11 cellular contexts compared by ENCODE assay signal in the genomic region with DNA sequence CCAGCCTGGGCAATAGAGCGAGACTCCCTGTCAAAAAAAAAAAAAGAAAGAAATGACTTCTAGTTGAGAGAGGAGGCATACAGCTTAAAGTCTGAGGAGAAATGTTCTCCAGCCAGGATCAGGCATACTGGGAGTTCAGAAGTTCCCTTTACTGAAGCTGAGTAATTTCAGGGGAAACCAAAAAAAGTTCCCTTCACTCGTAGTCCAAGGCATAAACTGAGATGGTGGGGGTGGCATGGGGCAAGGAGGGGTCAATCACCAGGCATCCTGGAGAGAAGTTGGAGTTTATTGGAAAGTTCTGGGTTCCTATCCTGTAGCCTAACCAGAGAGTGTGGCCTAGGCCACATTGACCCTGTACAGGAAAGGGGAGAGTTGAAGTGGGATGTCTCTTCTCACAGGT. TPM values are rescaled to one million over a fixed set of nuclear protein-coding genes. Genes with fewer than 3 reads are reported as not detected.
A peak's percentile ranks its signal among the peaks of the same experiment; 100 is the strongest.
DNase-seq lines count a peak whose midpoint lies in the region; ATAC-seq and TF ChIP-seq lines count a peak whose summit lies in the region.
"Had no signal": no experiment of that assay in that cellular context is flagged by ENCODE, and none has a peak within 500 bp of the region (broad histone marks: within the 10 kb centered on the region; RNA-seq: fewer than 3 reads in every experiment).

No MANE protein-coding gene starts in this region.

- H3K9ac ChIP-seq in mammary epithelial cell (ENCODE audit: insufficient read depth, low read length): no peak overlapping the region
- H3K9ac ChIP-seq in mucosa of stomach (ENCODE audit: low read length): peak overlapping the region; percentile 2

- no peak overlapping the region for H3K4me2 ChIP-seq in mammary epithelial cell (ENCODE audit: insufficient read depth, low read depth, low read length)

- dilution Hi-C loops in mammary epithelial cell (cut with HindIII; ENCODE audit: low sequenced_read_pairs): no loop called here

- no peak for TF ChIP-seq POLR2A in transverse colon (IDR thresholded peaks at IDR 0.05)

- peaks cover 17% of the 10 kb centered on the region for H3K36me3 Mint-ChIP-seq in activated CD8-positive, alpha-beta T cell treated with anti-CD3 and anti-CD28 coated beads for 36 hours (ENCODE audit: low read depth)
- H3K36me3 Mint-ChIP-seq in activated CD8-positive, alpha-beta T cell treated with anti-CD3 and anti-CD28 coated beads, Interleukin-2, amount 10 ng/mL, durations not matched to agents 7 days and 5 days (ENCODE audit: low read depth): peaks cover 17% of the 10 kb centered on the region

- no peaks in the 10 kb centered on the region for H3K9me3 Mint-ChIP-seq in activated CD8-positive, alpha-beta T cell treated with anti-CD3 and anti-CD28 coated beads for 36 hours
- H3K9me3 Mint-ChIP-seq in activated CD8-positive, alpha-beta T cell treated with anti-CD3 and anti-CD28 coated beads, Interleukin-2, amount 10 ng/mL, durations not matched to agents 7 days and 5 days (ENCODE audit: insufficient read depth): no peaks in the 10 kb centered on the region

- H3K27me3 ChIP-seq in mammary epithelial cell (ENCODE audit: insufficient read depth, low read length) (no peaks in the 10 kb centered on the region), mucosa of stomach (ENCODE audit: control insufficient read depth, insufficient read depth, low read length) (no peaks in the 10 kb centered on the region), transverse colon (no peaks in the 10 kb centered on the region)

- H3K4me3 Mint-ChIP-seq in activated CD8-positive, alpha-beta T cell treated with anti-CD3 and anti-CD28 coated beads for 36 hours: no peak overlapping the region
- H3K4me3 Mint-ChIP-seq in activated CD8-positive, alpha-beta T cell treated with anti-CD3 and anti-CD28 coated beads, Interleukin-2, amount 10 ng/mL, durations not matched to agents 7 days and 5 days: no peak overlapping the region
- H3K4me3 Mint-ChIP-seq: WTC11 had no signal

- H3K4me1 ChIP-seq in mammary epithelial cell (ENCODE audit: insufficient read depth, low read length) (peaks cover 39% of the 10 kb centered on the region), mucosa of stomach (ENCODE audit: control insufficient read depth, insufficient read depth, low read length) (peaks cover 35% of the 10 kb centered on the region), transverse colon (peaks cover 5 to 39% (median 12%) of the 10 kb centered on the region in 4 donors)

- peaks cover 12% of the 10 kb centered on the region for H3K4me1 Mint-ChIP-seq in activated CD8-positive, alpha-beta T cell treated with anti-CD3 and anti-CD28 coated beads for 36 hours (ENCODE audit: low read depth)
- H3K4me1 Mint-ChIP-seq in activated CD8-positive, alpha-beta T cell treated with anti-CD3 and anti-CD28 coated beads, Interleukin-2, amount 10 ng/mL, durations not matched to agents 7 days and 5 days (ENCODE audit: low read depth): peaks cover 18% of the 10 kb centered on the region

- TF ChIP-seq CTCF in activated CD8-positive, alpha-beta T cell treated with anti-CD3 and anti-CD28 coated beads for 36 hours (IDR thresholded peaks at IDR 0.05): no peak
- TF ChIP-seq CTCF in mammary epithelial cell (conservative IDR thresholded peaks at IDR 0.05 in 1 of 2, IDR thresholded peaks at IDR 0.05 in 1 of 2; ENCODE audit: extremely low read depth in 1 of 2, insufficient read depth in 1 of 2, low read depth in 1 of 2, low read length in 2 of 2) (no peak), transverse colon (IDR thresholded peaks at IDR 0.05) (no peak)

- H3K79me2 ChIP-seq in mammary epithelial cell (ENCODE audit: insufficient read depth, low read length): peaks cover 12% of the 10 kb centered on the region

- peak overlapping the region; percentile 5 for H3K27ac ChIP-seq in mammary epithelial cell (ENCODE audit: insufficient read depth, low read depth, low read length)
- H3K27ac ChIP-seq in transverse colon: peak overlapping the region; percentile 47 to 65 (median 52)

- peak overlapping the region; percentile 1 for H3K27ac Mint-ChIP-seq in activated CD8-positive, alpha-beta T cell treated with anti-CD3 and anti-CD28 coated beads for 36 hours
- no peak overlapping the region for H3K27ac Mint-ChIP-seq in activated CD8-positive, alpha-beta T cell treated with anti-CD3 and anti-CD28 coated beads, Interleukin-2, amount 10 ng/mL, durations not matched to agents 7 days and 5 days

- intact Hi-C loops in activated CD8-positive, alpha-beta T cell treated with anti-CD3 and anti-CD28 coated beads for 36 hours (cut with micrococcal nuclease): no loop called here
- intact Hi-C loops in mammary epithelial cell (cut with micrococcal nuclease): no loop called here
- intact Hi-C loops in transverse colon (cut with DNase I; ENCODE audit: low total_unique reads): no loop called here

- TF ChIP-seq EP300 in transverse colon (IDR thresholded peaks at IDR 0.05; ENCODE audit: low read depth): no peak

- 100% methylated on average over 2 of the region's 2 CpGs for WGBS in mammary epithelial cell (ENCODE audit: low coverage, missing lambda C conversion rate)
- 79 to 83% methylated on average over 2 of the region's 2 CpGs for WGBS in transverse colon (ENCODE audit: low coverage in 1 of 2), 2 donors

- CTCF ChIA-PET in activated CD8-positive, alpha-beta T cell treated with anti-CD3 and anti-CD28 coated beads for 36 hours (lab: Charles Lee): interaction anchor here (1.0 to 1.3 kb wide), 2 partner anchors 12 to 97 kb away, joined by 4 to 5 read pairs; no protein-coding TSS in a partner anchor
- CTCF ChIA-PET in activated CD8-positive, alpha-beta T cell treated with anti-CD3 and anti-CD28 coated beads, Interleukin-2, amount 10 ng/mL, durations not matched to agents 7 days and 5 days (lab: Charles Lee): interaction anchor here (3.0 kb wide), 1 partner anchor 12 kb away, joined by 22 read pairs; the partner anchor contains the start of gene USP4
- CTCF ChIA-PET in mammary epithelial cell (lab: Charles Lee; ENCODE audit: low non-redundant PET): no interaction called here

- no peaks in the 10 kb centered on the region for H3K27me3 Mint-ChIP-seq in activated CD8-positive, alpha-beta T cell treated with anti-CD3 and anti-CD28 coated beads for 36 hours
- no peaks in the 10 kb centered on the region for H3K27me3 Mint-ChIP-seq in activated CD8-positive, alpha-beta T cell treated with anti-CD3 and anti-CD28 coated beads, Interleukin-2, amount 10 ng/mL, durations not matched to agents 7 days and 5 days (ENCODE audit: low read depth)

- no peak for ATAC-seq in activated CD8-positive, alpha-beta T cell treated with anti-CD3 and anti-CD28 coated beads for 36 hours
- no peak for ATAC-seq in activated CD8-positive, alpha-beta T cell treated with anti-CD3 and anti-CD28 coated beads, Interleukin-2, amount 10 ng/mL, durations not matched to agents 7 days and 5 days

- H4K20me1 ChIP-seq in mammary epithelial cell (ENCODE audit: insufficient read depth, low read length): no peaks in the 10 kb centered on the region

- BruUV-seq in mammary epithelial cell (replicated peaks; lab: Mats Ljungman, UMichigan): no TSS peak

- no peaks in the 10 kb centered on the region for H3K9me3 ChIP-seq in mammary epithelial cell (replicated peaks; ENCODE audit: insufficient read depth, low read length)
- H3K9me3 ChIP-seq in mucosa of stomach (ENCODE audit: control insufficient read depth, low read length): no peaks in the 10 kb centered on the region
- H3K9me3 ChIP-seq in transverse colon: no peaks in the 10 kb centered on the region

- no peak overlapping the region for H3K4me3 ChIP-seq in mammary epithelial cell (replicated peaks in 1 of 3; ENCODE audit: insufficient read depth in 1 of 3, low read depth in 2 of 3, low read length in 3 of 3)
- H3K4me3 ChIP-seq in mucosa of stomach (ENCODE audit: low read length): no peak overlapping the region
- no peak overlapping the region for H3K4me3 ChIP-seq in transverse colon

- in situ Hi-C loops in mammary epithelial cell (cut with MboI; ENCODE audit: low sequenced_read_pairs in 2 of 2): no loop called here
- in situ Hi-C loops in transverse colon (cut with MboI; ENCODE audit: low pct_ligation_motif_present in 1 of 4, low pct_unique_long_range_greater_than_20kb in 1 of 4, low sequenced_read_pairs in 3 of 4): no loop called here
- in situ Hi-C loops in G401 (cut with HindIII; ENCODE audit: low sequenced_read_pairs): no loop called here

- DNase-seq in activated CD8-positive, alpha-beta T cell treated with anti-CD3 and anti-CD28 coated beads for 36 hours: no peak
- DNase-seq in activated CD8-positive, alpha-beta T cell treated with anti-CD3 and anti-CD28 coated beads, Interleukin-2, amount 10 ng/mL, durations not matched to agents 7 days and 5 days: no peak
- DNase-seq in mammary epithelial cell: no peak
- no peak for DNase-seq in transverse colon
- DNase-seq in midbrain (lab: John Stamatoyannopoulos, UW): no peak
- DNase-seq in C1 segment of cervical spinal cord (lab: John Stamatoyannopoulos, UW): no peak
- no peak for DNase-seq in G401 (ENCODE audit: low spot score)
- DNase-seq: hippocampal formation, NCI-H146 had no signal

- POLR2A ChIA-PET in activated CD8-positive, alpha-beta T cell treated with anti-CD3 and anti-CD28 coated beads for 36 hours (lab: Charles Lee): interaction anchor here (1.1 to 4.0 kb wide), 3 partner anchors 9 to 27 kb away, joined by 3 to 15 read pairs (median 3); partner anchors contain the start of gene USP4
- POLR2A ChIA-PET in activated CD8-positive, alpha-beta T cell treated with anti-CD3 and anti-CD28 coated beads, Interleukin-2, amount 10 ng/mL, durations not matched to agents 7 days and 5 days (lab: Charles Lee): interaction anchor here (0.8 to 1.6 kb wide), 2 partner anchors 12 to 331 kb away, joined by 3 to 8 read pairs; partner anchors contain the start of gene USP4

- H2AFZ ChIP-seq in mammary epithelial cell (ENCODE audit: low read depth, low read length): no peak overlapping the region

- peaks cover 11% of the 10 kb centered on the region for H3K36me3 ChIP-seq in mammary epithelial cell (ENCODE audit: insufficient read depth, low read length)
- no peaks in the 10 kb centered on the region for H3K36me3 ChIP-seq in mucosa of stomach (ENCODE audit: control insufficient read depth, insufficient read depth, low read length)
- no peaks in the 10 kb centered on the region for H3K36me3 ChIP-seq in transverse colon

RNA-seq across cellular contexts. Expression of gene GPX1, which starts 5.9 kb away (rescaled TPM):
- 100 to 1,000 TPM; 201 to 202 TPM for total RNA-seq in activated CD8-positive, alpha-beta T cell treated with anti-CD3 and anti-CD28 coated beads for 36 hours
- total RNA-seq in activated CD8-positive, alpha-beta T cell treated with anti-CD3 and anti-CD28 coated beads, Interleukin-2, amount 10 ng/mL, durations not matched to agents 7 days and 5 days: 100 to 1,000 TPM; 115 to 119 TPM
- 100 to 1,000 TPM; 275 to 607 TPM for total RNA-seq in mammary epithelial cell
- 776 TPM for polyA plus RNA-seq in mammary epithelial cell
- 167 TPM for polyA minus RNA-seq in mammary epithelial cell
- 100 to 1,000 TPM; 155 to 485 (median 274) TPM for total RNA-seq in transverse colon
- 2.5 TPM in 1 of 2 replicates, not detected in the other for total RNA-seq in G401 (2014; rRNA removed; shearing (Covaris generic))

RNA-seq across cellular contexts. Expression of gene USP4, which starts 12.4 kb away (rescaled TPM):
- total RNA-seq in activated CD8-positive, alpha-beta T cell treated with anti-CD3 and anti-CD28 coated beads for 36 hours: 10 to 100 TPM; 62.4 to 67.8 TPM
- 10 to 100 TPM; 72.1 to 74.0 TPM for total RNA-seq in activated CD8-positive, alpha-beta T cell treated with anti-CD3 and anti-CD28 coated beads, Interleukin-2, amount 10 ng/mL, durations not matched to agents 7 days and 5 days
- total RNA-seq in mammary epithelial cell (10 to 100 TPM; 19.0 to 54.6 TPM), transverse colon (10 to 100 TPM; 11.1 to 39.6 (median 27.0) TPM)
- 34.1 TPM for polyA plus RNA-seq in mammary epithelial cell
- polyA minus RNA-seq in mammary epithelial cell: 60.7 TPM
- 21.6 and 25.3 TPM in 2 replicates for total RNA-seq in G401 (2014; rRNA removed; shearing (Covaris generic))

RNA-seq across cellular contexts. Expression of gene RHOA, which starts 59.5 kb away (rescaled TPM):
- total RNA-seq in activated CD8-positive, alpha-beta T cell treated with anti-CD3 and anti-CD28 coated beads for 36 hours: 100 to 1,000 TPM; 432 to 437 TPM
- 100 to 1,000 TPM; 518 to 520 TPM for total RNA-seq in activated CD8-positive, alpha-beta T cell treated with anti-CD3 and anti-CD28 coated beads, Interleukin-2, amount 10 ng/mL, durations not matched to agents 7 days and 5 days
- total RNA-seq in mammary epithelial cell: 100 to 1,000 TPM; 406 to 421 TPM
- 486 TPM for polyA plus RNA-seq in mammary epithelial cell
- 1,295 TPM for polyA minus RNA-seq in mammary epithelial cell
- 100 to 1,000 TPM; 302 to 526 (median 401) TPM for total RNA-seq in transverse colon
- 562 and 605 TPM in 2 replicates for total RNA-seq in G401 (2014; rRNA removed; shearing (Covaris generic))

RNA-seq across cellular contexts. Expression of gene TCTA, which starts 59.9 kb away (rescaled TPM):
- 10 to 100 TPM; 10.4 to 12.4 TPM for total RNA-seq in activated CD8-positive, alpha-beta T cell treated with anti-CD3 and anti-CD28 coated beads for 36 hours
- 10 to 100 TPM; 19.6 to 25.2 TPM for total RNA-seq in activated CD8-positive, alpha-beta T cell treated with anti-CD3 and anti-CD28 coated beads, Interleukin-2, amount 10 ng/mL, durations not matched to agents 7 days and 5 days
- total RNA-seq in mammary epithelial cell: 10 to 100 TPM; 17.3 to 21.7 TPM
- polyA plus RNA-seq in mammary epithelial cell: 29.2 TPM
- 30.4 TPM for polyA minus RNA-seq in mammary epithelial cell
- total RNA-seq in transverse colon: 10 to 100 TPM in 3 of 4 donors, 1 to 10 TPM in 1; 7.8 to 59.8 (median 38.6) TPM
- 23.7 and 25.7 TPM in 2 replicates for total RNA-seq in G401 (2014; rRNA removed; shearing (Covaris generic))

Comparison
In these comparisons a context has a peak if more than half of its experiments do, and no peak if none do; other contexts are left out.
1. RNA of gene GPX1, which starts 5.9 kb away (total RNA-seq): 275 to 607 TPM in mammary epithelial cell, 155 to 485 TPM in transverse colon, 201 to 202 TPM in activated CD8-positive, alpha-beta T cell treated with anti-CD3 and anti-CD28 coated beads for 36 hours and 115 to 119 TPM in activated CD8-positive, alpha-beta T cell treated with anti-CD3 and anti-CD28 coated beads, Interleukin-2, amount 10 ng/mL, durations not matched to agents 7 days and 5 days; 2.5 TPM in G401; every median in the first group is over 10 times any median in the second.